In the genomic region with DNA sequence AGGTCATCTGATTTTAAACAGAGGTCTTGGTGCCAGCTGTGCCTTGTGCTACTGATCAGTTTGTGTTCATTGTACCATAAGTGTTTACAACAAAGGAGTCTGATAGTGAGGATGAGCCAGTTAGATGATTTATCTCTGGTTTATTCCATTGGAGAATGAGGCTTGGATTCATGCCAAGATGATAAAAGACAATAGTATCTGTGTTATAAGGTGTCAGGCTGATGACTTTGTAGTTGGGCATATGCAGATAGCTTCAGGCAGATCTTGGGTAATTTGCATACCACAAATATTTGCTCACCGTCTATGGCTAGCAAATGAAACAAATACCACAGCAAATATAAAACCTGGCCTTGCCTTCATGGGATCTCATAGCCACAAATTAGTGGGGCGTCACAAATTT, we compare ENCODE assay signal across 16 cellular contexts. TPM values are rescaled to one million over a fixed set of nuclear protein-coding genes. Genes with fewer than 3 reads are reported as not detected.
DNase-seq lines count a peak whose midpoint lies in the region; ATAC-seq and TF ChIP-seq lines count a peak whose summit lies in the region.
"Had no signal": no experiment of that assay in that cellular context is flagged by ENCODE, and none has a peak within 500 bp of the region (broad histone marks: within the 10 kb centered on the region; RNA-seq: fewer than 3 reads in every experiment).

No MANE protein-coding gene starts in this region.

- no peak overlapping the region for H3K4me3 Mint-ChIP-seq in HFFc6
- H3K4me3 Mint-ChIP-seq in central memory CD8-positive, alpha-beta T cell = no peak overlapping the region
- H3K4me3 Mint-ChIP-seq: activated naive CD4-positive, alpha-beta T cell treated with anti-CD3 and anti-CD28 coated beads, Interleukin-2, amount 50 U/mL, for 24 hours; natural killer cell had no signal

- H3K36me3 ChIP-seq in right atrium auricular region = no peaks in the 10 kb centered on the region
- H3K36me3 ChIP-seq: heart right ventricle, tibial nerve had no signal

- no peaks in the 10 kb centered on the region for H3K27me3 ChIP-seq in right atrium auricular region
- H3K27me3 ChIP-seq: heart right ventricle, tibial nerve had no signal

- TF ChIP-seq CTCF in HFFc6 (IDR thresholded peaks at IDR 0.05) (no peak), right atrium auricular region (IDR thresholded peaks at IDR 0.05) (no peak)

- peaks cover 17% of the 10 kb centered on the region for H3K4me1 Mint-ChIP-seq in HFFc6 (ENCODE audit: low read depth)
- peaks cover 46% of the 10 kb centered on the region for H3K4me1 Mint-ChIP-seq in central memory CD8-positive, alpha-beta T cell

- H3K27me3 Mint-ChIP-seq in HFFc6 (ENCODE audit: insufficient read depth) = no peaks in the 10 kb centered on the region; the same call in none of the 2 replicates
- H3K27me3 Mint-ChIP-seq in central memory CD8-positive, alpha-beta T cell = no peaks in the 10 kb centered on the region
- H3K27me3 Mint-ChIP-seq: activated naive CD4-positive, alpha-beta T cell treated with anti-CD3 and anti-CD28 coated beads, Interleukin-2, amount 50 U/mL, for 24 hours had no signal

- H3K36me3 Mint-ChIP-seq in HFFc6 (ENCODE audit: low read depth) = no peaks in the 10 kb centered on the region
- peaks cover 5% of the 10 kb centered on the region for H3K36me3 Mint-ChIP-seq in central memory CD8-positive, alpha-beta T cell (ENCODE audit: insufficient read depth)
- H3K36me3 Mint-ChIP-seq: natural killer cell had no signal

- no peaks in the 10 kb centered on the region for H3K4me1 ChIP-seq in right atrium auricular region
- H3K4me1 ChIP-seq: heart right ventricle, tibial nerve had no signal

- no peak overlapping the region for H3K4me3 ChIP-seq in right atrium auricular region
- H3K4me3 ChIP-seq: heart right ventricle, tibial nerve had no signal

- peak; percentile 32 for ATAC-seq in central memory CD8-positive, alpha-beta T cell (replicated peaks; ENCODE audit: extremely low read depth, poor library complexity, severe bottlenecking)
- ATAC-seq in HG03439 (IDR thresholded peaks at IDR 0.05; ENCODE audit: unreplicated experiment) = no peak
- ATAC-seq: heart right ventricle, natural killer cell had no signal

- H3K27ac ChIP-seq in right atrium auricular region = no peak overlapping the region
- H3K27ac ChIP-seq: heart right ventricle, tibial nerve had no signal

- no peaks in the 10 kb centered on the region for H3K9me3 Mint-ChIP-seq in HFFc6
- H3K9me3 Mint-ChIP-seq in central memory CD8-positive, alpha-beta T cell = no peaks in the 10 kb centered on the region
- H3K9me3 Mint-ChIP-seq: activated naive CD4-positive, alpha-beta T cell treated with anti-CD3 and anti-CD28 coated beads, Interleukin-2, amount 50 U/mL, for 24 hours; natural killer cell had no signal

- DNase-seq in AG08396 (ENCODE audit: low spot score) = peak; percentile 13
- peak; percentile 21 for DNase-seq in HFFc6
- peak; percentile 98 for DNase-seq in NCI-H526 treated with DMSO at 0.1 percent for 48 hours (lab: John Stamatoyannopoulos, UW)
- no peak for DNase-seq in central memory CD8-positive, alpha-beta T cell (ENCODE audit: low spot score in 2 of 2)
- no peak for DNase-seq in right atrium auricular region (ENCODE audit: low spot score)
- DNase-seq in effector CD4-positive, alpha-beta T cell = no peak
- no peak for DNase-seq in MV-4-11 (lab: John Stamatoyannopoulos, UW)
- DNase-seq: activated CD8-positive, alpha-beta memory T cell treated with anti-CD3 and anti-CD28 coated beads, Interleukin-2, amount 50 U/mL, for 4 hours; cerebellar nuclear complex; heart right ventricle; natural killer cell; NCI-H1694 treated with DMSO at 0.1 percent for 48 hours; stimulated activated CD4-positive, alpha-beta T cell treated with anti-CD3 and anti-CD28 coated beads, Interleukin-2, amount 100 ng/mL, for 24 hours had no signal

- H3K27ac Mint-ChIP-seq in HFFc6 = no peak overlapping the region
- H3K27ac Mint-ChIP-seq in central memory CD8-positive, alpha-beta T cell (ENCODE audit: low read depth) = no peak overlapping the region
- H3K27ac Mint-ChIP-seq: activated naive CD4-positive, alpha-beta T cell treated with anti-CD3 and anti-CD28 coated beads, Interleukin-2, amount 50 U/mL, for 24 hours; natural killer cell had no signal

- H3K9me3 ChIP-seq in right atrium auricular region = no peaks in the 10 kb centered on the region
- H3K9me3 ChIP-seq: heart right ventricle, tibial nerve had no signal

RNA-seq across cellular contexts. Expression of gene PHACTR2, which starts 43.3 kb away (rescaled TPM):
- 10 to 100 TPM; 66.7 to 92.7 (median 84.1) TPM for total RNA-seq in HFFc6 (2021; fragmentation: NEBNext Ultra II Directional; extraction: Animal tissue kit (Norgen Biotek cat#: 25700))
- total RNA-seq in right atrium auricular region = 10 to 100 TPM; 47.6 to 54.4 TPM

Comparison
In these comparisons a context has a peak if more than half of its experiments do, and no peak if none do; other contexts are left out.
1. DNase-seq: peak in AG08396 (single experiment), HFFc6 (single experiment) and NCI-H526 treated with DMSO at 0.1 percent for 48 hours (single experiment); none in central memory CD8-positive, alpha-beta T cell (0 of 2), right atrium auricular region (single experiment), effector CD4-positive, alpha-beta T cell (single experiment) and MV-4-11 (single experiment).